In genomic region chr4:40306991-40307390, GRCh38 we compare ENCODE assay signal across 13 cellular contexts. TPM values are rescaled to one million over a fixed set of nuclear protein-coding genes. Genes with fewer than 3 reads are reported as not detected.
A peak's percentile ranks its signal among the peaks of the same experiment; 100 is the strongest.
DNase-seq lines count a peak whose midpoint lies in the region; ATAC-seq and TF ChIP-seq lines count a peak whose summit lies in the region.
"Had no signal": no experiment of that assay in that cellular context is flagged by ENCODE, and none has a peak within 500 bp of the region (broad histone marks: within the 10 kb centered on the region; RNA-seq: fewer than 3 reads in every experiment).

No MANE protein-coding gene starts in this region.

- DNase-seq in CD14-positive monocyte (ENCODE audit: low spot score) (no peak), DMS79 treated with DMSO at 0.1 percent for 48 hours (lab: John Stamatoyannopoulos, UW) (no peak), amygdala (lab: John Stamatoyannopoulos, UW) (no peak), osteocyte (ENCODE audit: extremely low spot score, unreplicated experiment) (no peak), NOMO-1 treated with dmso at 0.1 percent for 144 hours (lab: John Stamatoyannopoulos, UW; ENCODE audit: unreplicated experiment) (no peak)
- no peak for DNase-seq in activated T-cell treated with anti-CD3 and anti-CD28 coated beads, Interleukin-2, amount 50 U/mL, for 72 hours
- DNase-seq in naive thymus-derived CD4-positive, alpha-beta T cell: peak in 1 of 9 donors; percentile 22
- DNase-seq: AML-193; psoas muscle; stimulated activated CD4-positive, alpha-beta T cell treated with anti-CD3 and anti-CD28 coated beads, Interleukin-2, amount 100 ng/mL, for 48 hours; T1000 had no signal

- H3K4me3 Mint-ChIP-seq in CD14-positive monocyte (peak overlapping the region; percentile 75 to 84), IgD-negative memory B cell (peak overlapping the region; percentile 47 to 90 (median 78)), osteocyte (ENCODE audit: unreplicated experiment) (no peak overlapping the region)
- peak overlapping the region; percentile 77 to 80 for H3K4me3 Mint-ChIP-seq in activated T-cell treated with anti-CD3 and anti-CD28 coated beads, Interleukin-2, amount 50 U/mL, for 72 hours
- peak overlapping the region; percentile 68 to 83 (median 76) for H3K4me3 Mint-ChIP-seq in naive thymus-derived CD4-positive, alpha-beta T cell

- H3K36me3 Mint-ChIP-seq in CD14-positive monocyte (peaks cover 2% of the 10 kb centered on the region in 2 donors), IgD-negative memory B cell (no peaks in the 10 kb centered on the region), osteocyte (ENCODE audit: unreplicated experiment) (no peaks in the 10 kb centered on the region)
- H3K36me3 Mint-ChIP-seq in activated T-cell treated with anti-CD3 and anti-CD28 coated beads, Interleukin-2, amount 50 U/mL, for 72 hours (ENCODE audit: insufficient read depth in 2 of 2): peaks cover 7 to 10% of the 10 kb centered on the region in 2 donors
- H3K36me3 Mint-ChIP-seq in naive thymus-derived CD4-positive, alpha-beta T cell: peaks cover 0 to 16% (median 9%) of the 10 kb centered on the region in 5 donors

- H3K27ac ChIP-seq in naive thymus-derived CD4-positive, alpha-beta T cell (ENCODE audit: low read depth, low read length): peak overlapping the region; percentile 87
- H3K27ac ChIP-seq: ascending aorta, psoas muscle had no signal

- no peak for ATAC-seq in activated T-cell treated with anti-CD3 and anti-CD28 coated beads, Interleukin-2, amount 50 U/mL, for 72 hours (replicated peaks in 1 of 2)
- no peak for ATAC-seq in naive thymus-derived CD4-positive, alpha-beta T cell
- ATAC-seq: psoas muscle had no signal

- POLR2A ChIA-PET in naive thymus-derived CD4-positive, alpha-beta T cell (lab: Charles Lee): interaction anchor here (0.7 to 16.3 kb wide), 26 partner anchors 8 to 251 kb away, joined by 3 to 229 read pairs (median 9); partner anchors contain the start of genes N4BP2 and RHOH

- CTCF ChIA-PET in naive thymus-derived CD4-positive, alpha-beta T cell (lab: Charles Lee): interaction anchor here (0.5 to 6.8 kb wide), 21 partner anchors 10 to 197 kb away, joined by 3 to 63 read pairs (median 5); partner anchors contain the start of gene RHOH

- TF ChIP-seq CTCF in CD14-positive monocyte (IDR thresholded peaks at IDR 0.05) (no peak), osteocyte (IDR thresholded peaks at IDR 0.05) (no peak)

- peaks cover 58% of the 10 kb centered on the region for H3K4me1 Mint-ChIP-seq in CD14-positive monocyte
- H3K4me1 Mint-ChIP-seq in IgD-negative memory B cell: peaks cover 56 to 66% (median 59%) of the 10 kb centered on the region in 3 donors
- H3K4me1 Mint-ChIP-seq in activated T-cell treated with anti-CD3 and anti-CD28 coated beads, Interleukin-2, amount 50 U/mL, for 72 hours (ENCODE audit: low read depth): peaks cover 85% of the 10 kb centered on the region
- peaks cover 68 to 95% (median 85%) of the 10 kb centered on the region in 7 donors for H3K4me1 Mint-ChIP-seq in naive thymus-derived CD4-positive, alpha-beta T cell
- H3K4me1 Mint-ChIP-seq in osteocyte (ENCODE audit: unreplicated experiment): peaks cover 3% of the 10 kb centered on the region

- H3K27ac Mint-ChIP-seq in CD14-positive monocyte: peak overlapping the region; percentile 88 to 98 (median 97)
- H3K27ac Mint-ChIP-seq in IgD-negative memory B cell: peak overlapping the region; percentile 84 to 97 (median 97)
- peak overlapping the region; percentile 93 for H3K27ac Mint-ChIP-seq in activated T-cell treated with anti-CD3 and anti-CD28 coated beads, Interleukin-2, amount 50 U/mL, for 72 hours
- H3K27ac Mint-ChIP-seq in naive thymus-derived CD4-positive, alpha-beta T cell: peak overlapping the region; percentile 94 to 100 (median 99)
- no peak overlapping the region for H3K27ac Mint-ChIP-seq in osteocyte (ENCODE audit: unreplicated experiment)

- peak overlapping the region; percentile 35 for H3K4me3 ChIP-seq in naive thymus-derived CD4-positive, alpha-beta T cell (ENCODE audit: low read length)
- H3K4me3 ChIP-seq: ascending aorta, psoas muscle had no signal

- no peaks in the 10 kb centered on the region for H3K9me3 ChIP-seq in naive thymus-derived CD4-positive, alpha-beta T cell (ENCODE audit: control insufficient read depth in 2 of 3, low read length in 3 of 3)
- H3K9me3 ChIP-seq: ascending aorta, psoas muscle had no signal

- peaks cover 66 to 93% of the 10 kb centered on the region in 2 donors for H3K4me1 ChIP-seq in naive thymus-derived CD4-positive, alpha-beta T cell (ENCODE audit: control insufficient read depth in 2 of 2, insufficient read depth in 2 of 2, low read length in 2 of 2)
- H3K4me1 ChIP-seq: ascending aorta, psoas muscle had no signal

- H3K9me3 Mint-ChIP-seq in CD14-positive monocyte (peaks cover 0 to 6% (median 0%) of the 10 kb centered on the region in 7 donors), IgD-negative memory B cell (peaks cover 0 to 5% (median 0%) of the 10 kb centered on the region in 3 donors), osteocyte (ENCODE audit: unreplicated experiment) (peaks cover 4% of the 10 kb centered on the region)
- peaks cover 2 to 3% of the 10 kb centered on the region in 2 donors for H3K9me3 Mint-ChIP-seq in activated T-cell treated with anti-CD3 and anti-CD28 coated beads, Interleukin-2, amount 50 U/mL, for 72 hours
- peaks cover 1 to 11% (median 4%) of the 10 kb centered on the region in 11 donors for H3K9me3 Mint-ChIP-seq in naive thymus-derived CD4-positive, alpha-beta T cell

- no peaks in the 10 kb centered on the region for H3K36me3 ChIP-seq in naive thymus-derived CD4-positive, alpha-beta T cell (ENCODE audit: control insufficient read depth in 2 of 3, insufficient read depth in 3 of 3, low read length in 3 of 3)
- H3K36me3 ChIP-seq: ascending aorta had no signal

- no peaks in the 10 kb centered on the region for H3K27me3 ChIP-seq in naive thymus-derived CD4-positive, alpha-beta T cell (ENCODE audit: control insufficient read depth in 2 of 2, insufficient read depth in 2 of 2, low read length in 2 of 2)
- H3K27me3 ChIP-seq: ascending aorta had no signal

- intact Hi-C loops in CD14-positive monocyte (cut with micrococcal nuclease): loop anchor here (5.0 to 10.0 kb wide), 5 partner anchors 65 to 418 kb away; partner anchors contain the start of gene N4BP2 (in 1 of the 2)
- intact Hi-C loops in naive thymus-derived CD4-positive, alpha-beta T cell (cut with micrococcal nuclease): loop anchor here (5.0 to 10.0 kb wide), 5 partner anchors 330 to 1642 kb away; partner anchors contain the start of genes KLF3 (in 1 of the 2), LIAS (in 1 of the 2), PDS5A (in 1 of the 2) and RPL9 (in 1 of the 2)

- peaks cover 5 to 18% (median 8%) of the 10 kb centered on the region in 3 donors for H3K27me3 Mint-ChIP-seq in CD14-positive monocyte (ENCODE audit: low read depth in 3 of 3)
- H3K27me3 Mint-ChIP-seq in IgD-negative memory B cell: peaks cover 1% of the 10 kb centered on the region
- no peaks in the 10 kb centered on the region for H3K27me3 Mint-ChIP-seq in activated T-cell treated with anti-CD3 and anti-CD28 coated beads, Interleukin-2, amount 50 U/mL, for 72 hours (ENCODE audit: low read depth)
- no peaks in the 10 kb centered on the region for H3K27me3 Mint-ChIP-seq in naive thymus-derived CD4-positive, alpha-beta T cell
- H3K27me3 Mint-ChIP-seq in osteocyte (ENCODE audit: unreplicated experiment): peaks cover 8% of the 10 kb centered on the region

RNA-seq across cellular contexts. Expression of gene CHRNA9, which starts 28.1 kb away (rescaled TPM):
- polyA plus RNA-seq in CD14-positive monocyte (not detected), IgD-negative memory B cell (not detected)
- not detected for total RNA-seq in activated T-cell treated with anti-CD3 and anti-CD28 coated beads, Interleukin-2, amount 50 U/mL, for 72 hours
- under 1 TPM in 3 of 5 experiments, not detected in 2; 0.30 to 0.46 (median 0.32) TPM for total RNA-seq in naive thymus-derived CD4-positive, alpha-beta T cell
- polyA plus RNA-seq in naive thymus-derived CD4-positive, alpha-beta T cell: 1 to 10 TPM in 1 of 2 donors, not detected in 1; 1.1 TPM
- not detected in 2 replicates for total RNA-seq in osteocyte
- total RNA-seq: ascending aorta, psoas muscle had no signal
